In genomic region chr1:113813218-113813617, GRCh38 we compare ENCODE assay signal across 11 cellular contexts. TPM values are rescaled to one million over a fixed set of nuclear protein-coding genes. Genes with fewer than 3 reads are reported as not detected.
DNase-seq lines count a peak whose midpoint lies in the region; ATAC-seq lines count a peak whose summit lies in the region.
"Had no signal": no experiment of that assay in that cellular context is flagged by ENCODE, and none has a peak within 500 bp of the region (broad histone marks: within the 10 kb centered on the region; RNA-seq: fewer than 3 reads in every experiment).

No MANE protein-coding gene starts in this region.

- H3K9me3 ChIP-seq in SJSA1 (replicated peaks) (no peaks in the 10 kb centered on the region), iPS-15b (ENCODE audit: control insufficient read depth, insufficient read depth, low read length) (no peaks in the 10 kb centered on the region)
- H3K9me3 ChIP-seq: lower lobe of right lung, upper lobe of right lung had no signal

- peaks cover 20% of the 10 kb centered on the region for H3K4me1 Mint-ChIP-seq in activated CD4-positive, alpha-beta T cell treated with anti-CD3 and anti-CD28 coated beads, Interleukin-2, amount 10 ng/mL, durations not matched to agents 24 days and 14 days
- peaks cover 32% of the 10 kb centered on the region for H3K4me1 Mint-ChIP-seq in stimulated activated memory B cell treated with anti-CD40 and anti-IgM and Interleukin-4, amounts not matched to agents 10 μg/mL and 1 μg/mL and 100 μg/mL, for 72 hours

- H3K36me3 ChIP-seq in SJSA1 (peaks cover 9% of the 10 kb centered on the region), iPS-15b (ENCODE audit: control insufficient read depth, insufficient read depth, low read length) (no peaks in the 10 kb centered on the region)
- H3K36me3 ChIP-seq: lower lobe of right lung, upper lobe of right lung had no signal

- peak overlapping the region; percentile 58 for H3K4me3 Mint-ChIP-seq in activated CD4-positive, alpha-beta T cell treated with anti-CD3 and anti-CD28 coated beads, Interleukin-2, amount 10 ng/mL, durations not matched to agents 24 days and 14 days
- H3K4me3 Mint-ChIP-seq in stimulated activated memory B cell treated with anti-CD40 and anti-IgM and Interleukin-4, amounts not matched to agents 10 μg/mL and 1 μg/mL and 100 μg/mL, for 72 hours: peak overlapping the region; percentile 29

- H3K27ac ChIP-seq in SJSA1: peak overlapping the region; percentile 94; the same call in 1 of the 2 replicates

- no peaks in the 10 kb centered on the region for H3K27me3 Mint-ChIP-seq in activated CD4-positive, alpha-beta T cell treated with anti-CD3 and anti-CD28 coated beads, Interleukin-2, amount 10 ng/mL, durations not matched to agents 24 days and 14 days
- H3K27me3 Mint-ChIP-seq in stimulated activated memory B cell treated with anti-CD40 and anti-IgM and Interleukin-4, amounts not matched to agents 10 μg/mL and 1 μg/mL and 100 μg/mL, for 72 hours: no peaks in the 10 kb centered on the region

- intact Hi-C loops in activated CD4-positive, alpha-beta T cell treated with anti-CD3 and anti-CD28 coated beads, Interleukin-2, amount 10 ng/mL, durations not matched to agents 24 days and 14 days (cut with micrococcal nuclease): loop anchor here (2.0 to 5.0 kb wide), 7 partner anchors 71 to 1196 kb away; partner anchors contain the start of genes CAPZA1, CSDE1, MAGI3 and RHOC

- H3K4me1 ChIP-seq in SJSA1 (replicated peaks): peaks cover 18% of the 10 kb centered on the region
- no peaks in the 10 kb centered on the region for H3K4me1 ChIP-seq in iPS-15b (ENCODE audit: control insufficient read depth, insufficient read depth, low read length)

- DNase-seq in activated CD4-positive, alpha-beta T cell treated with anti-CD3 and anti-CD28 coated beads, Interleukin-2, amount 10 ng/mL, durations not matched to agents 24 days and 14 days: no peak
- DNase-seq in activated CD4-positive, alpha-beta T cell treated with anti-CD3 and anti-CD28 coated beads for 4 hours: no peak
- DNase-seq in SJSA1 (ENCODE audit: low read depth in 1 of 2, low spot score in 2 of 2) (no peak), G401 (ENCODE audit: low spot score) (no peak), HCEC 1CT (no peak)
- DNase-seq: lower lobe of right lung, NCI-H2171, upper lobe of right lung had no signal

- no peaks in the 10 kb centered on the region for H3K9me3 Mint-ChIP-seq in activated CD4-positive, alpha-beta T cell treated with anti-CD3 and anti-CD28 coated beads, Interleukin-2, amount 10 ng/mL, durations not matched to agents 24 days and 14 days
- no peaks in the 10 kb centered on the region for H3K9me3 Mint-ChIP-seq in stimulated activated memory B cell treated with anti-CD40 and anti-IgM and Interleukin-4, amounts not matched to agents 10 μg/mL and 1 μg/mL and 100 μg/mL, for 72 hours

- H3K4me3 ChIP-seq in SJSA1 (no peak overlapping the region), iPS-15b (ENCODE audit: low read depth, low read length) (peak overlapping the region; percentile 63)

- H3K36me3 Mint-ChIP-seq in activated CD4-positive, alpha-beta T cell treated with anti-CD3 and anti-CD28 coated beads, Interleukin-2, amount 10 ng/mL, durations not matched to agents 24 days and 14 days (ENCODE audit: low read depth): peaks cover 40% of the 10 kb centered on the region
- peaks cover 13% of the 10 kb centered on the region for H3K36me3 Mint-ChIP-seq in stimulated activated memory B cell treated with anti-CD40 and anti-IgM and Interleukin-4, amounts not matched to agents 10 μg/mL and 1 μg/mL and 100 μg/mL, for 72 hours

- no peak for ATAC-seq in stimulated activated memory B cell treated with anti-CD40 and anti-IgM and Interleukin-4, amounts not matched to agents 10 μg/mL and 1 μg/mL and 100 μg/mL, for 72 hours
- ATAC-seq in HG03469 (IDR thresholded peaks at IDR 0.05; ENCODE audit: unreplicated experiment): no peak

- H3K27me3 ChIP-seq in SJSA1 (replicated peaks) (no peaks in the 10 kb centered on the region), iPS-15b (ENCODE audit: control insufficient read depth, insufficient read depth, low read length) (no peaks in the 10 kb centered on the region)
- H3K27me3 ChIP-seq: upper lobe of right lung had no signal

- H3K27ac Mint-ChIP-seq in activated CD4-positive, alpha-beta T cell treated with anti-CD3 and anti-CD28 coated beads, Interleukin-2, amount 10 ng/mL, durations not matched to agents 24 days and 14 days: peak overlapping the region; percentile 96
- peak overlapping the region; percentile 84 for H3K27ac Mint-ChIP-seq in stimulated activated memory B cell treated with anti-CD40 and anti-IgM and Interleukin-4, amounts not matched to agents 10 μg/mL and 1 μg/mL and 100 μg/mL, for 72 hours

- H3K9ac ChIP-seq in iPS-15b (ENCODE audit: low read depth, low read length): no peak overlapping the region

- in situ Hi-C loops in G401 (cut with HindIII; ENCODE audit: low sequenced_read_pairs): no loop called here

RNA-seq across cellular contexts. Expression of gene RSBN1, which starts 0.9 kb away (rescaled TPM):
- total RNA-seq in activated CD4-positive, alpha-beta T cell treated with anti-CD3 and anti-CD28 coated beads, Interleukin-2, amount 10 ng/mL, durations not matched to agents 24 days and 14 days: 20.9 and 21.5 TPM in 2 replicates
- 6.7 and 7.7 TPM in 2 replicates for total RNA-seq in SJSA1 (2014; rRNA removed; shearing (Covaris generic))
- 7.4 and 13.6 TPM in 2 replicates for total RNA-seq in G401 (2014; rRNA removed; shearing (Covaris generic))

RNA-seq across cellular contexts. Expression of gene PHTF1, which starts 53.9 kb away (rescaled TPM):
- 15.6 and 19.2 TPM in 2 replicates for total RNA-seq in activated CD4-positive, alpha-beta T cell treated with anti-CD3 and anti-CD28 coated beads, Interleukin-2, amount 10 ng/mL, durations not matched to agents 24 days and 14 days
- total RNA-seq in SJSA1 (2014; rRNA removed; shearing (Covaris generic)): 38.3 and 42.4 TPM in 2 replicates
- 15.5 and 27.1 TPM in 2 replicates for total RNA-seq in G401 (2014; rRNA removed; shearing (Covaris generic))

RNA-seq across cellular contexts. Expression of gene PTPN22, which starts 58.3 kb away (rescaled TPM):
- 60.4 and 64.1 TPM in 2 replicates for total RNA-seq in activated CD4-positive, alpha-beta T cell treated with anti-CD3 and anti-CD28 coated beads, Interleukin-2, amount 10 ng/mL, durations not matched to agents 24 days and 14 days
- total RNA-seq in SJSA1 (2014; rRNA removed; shearing (Covaris generic)): 0.72 and 1.5 TPM in 2 replicates
- total RNA-seq in G401 (2014; rRNA removed; shearing (Covaris generic)): not detected in 2 replicates

Comparison
In these comparisons a context has a peak if more than half of its experiments do, and no peak if none do; other contexts are left out.
1. RNA of gene PTPN22, which starts 58.3 kb away (total RNA-seq): 60.4 to 64.1 TPM in activated CD4-positive, alpha-beta T cell treated with anti-CD3 and anti-CD28 coated beads, Interleukin-2, amount 10 ng/mL, durations not matched to agents 24 days and 14 days; 0.72 to 1.5 TPM in SJSA1 and not detected in G401; every median in the first group is over 10 times any median in the second.